In genomic region chr5:175243441-175243840, GRCh38 we compare ENCODE assay signal across 34 cellular contexts.
"Had no signal": no experiment of that assay in that cellular context is flagged by ENCODE, and none has a peak within 500 bp of the region (broad histone marks: within the 10 kb centered on the region; RNA-seq: fewer than 3 reads in every experiment).

No MANE protein-coding gene starts in this region.

- H3K9me3 ChIP-seq: Peyer's patch had no signal

- H3K4me1 Mint-ChIP-seq: activated naive CD4-positive, alpha-beta T cell treated with anti-CD3 and anti-CD28 coated beads, Interleukin-2, amount 10 ng/mL, durations not matched to agents 7 days and 5 days had no signal

- H3K4me3 Mint-ChIP-seq: activated CD4-positive, alpha-beta memory T cell treated with anti-CD3 and anti-CD28 coated beads, Interleukin-2, amount 10 ng/mL, durations not matched to agents 7 days and 5 days; activated CD8-positive, alpha-beta memory T cell treated with anti-CD3 and anti-CD28 coated beads, Interleukin-2, amount 10 ng/mL, durations not matched to agents 7 days and 5 days; activated naive CD4-positive, alpha-beta T cell treated with anti-CD3 and anti-CD28 coated beads, Interleukin-2, amount 10 ng/mL, durations not matched to agents 7 days and 5 days; activated naive CD8-positive, alpha-beta T cell; activated naive CD8-positive, alpha-beta T cell treated with anti-CD3 and anti-CD28 coated beads, Interleukin-2, amount 50 U/mL, for 24 hours; brain had no signal

- ATAC-seq: activated CD8-positive, alpha-beta memory T cell treated with anti-CD3 and anti-CD28 coated beads, Interleukin-2, amount 10 ng/mL, durations not matched to agents 7 days and 5 days; activated naive CD8-positive, alpha-beta T cell treated with anti-CD3 and anti-CD28 coated beads, Interleukin-2, amount 50 U/mL, for 24 hours; PC-3; SK-N-SH treated with all-trans-retinoic acid at 6 μM for 48 hours had no signal

- H3K4me3 ChIP-seq: Peyer's patch, SJSA1 had no signal

- H3K36me3 ChIP-seq: Peyer's patch, SJSA1 had no signal

- H3K27ac Mint-ChIP-seq: activated CD4-positive, alpha-beta memory T cell treated with anti-CD3 and anti-CD28 coated beads, Interleukin-2, amount 10 ng/mL, durations not matched to agents 7 days and 5 days; activated CD8-positive, alpha-beta memory T cell treated with anti-CD3 and anti-CD28 coated beads, Interleukin-2, amount 10 ng/mL, durations not matched to agents 7 days and 5 days; activated naive CD4-positive, alpha-beta T cell treated with anti-CD3 and anti-CD28 coated beads, Interleukin-2, amount 10 ng/mL, durations not matched to agents 7 days and 5 days; activated naive CD8-positive, alpha-beta T cell; activated naive CD8-positive, alpha-beta T cell treated with anti-CD3 and anti-CD28 coated beads, Interleukin-2, amount 50 U/mL, for 24 hours; brain had no signal

- H3K27me3 ChIP-seq: Peyer's patch, SJSA1 had no signal

- DNase-seq: activated CD4-positive, alpha-beta memory T cell treated with anti-CD3 and anti-CD28 coated beads, Interleukin-2, amount 10 ng/mL, durations not matched to agents 7 days and 5 days; activated CD4-positive, alpha-beta T cell treated with anti-CD3 and anti-CD28 coated beads for 1 hour; activated CD4-positive, alpha-beta T cell treated with anti-CD3 and anti-CD28 coated beads for 48 hours; activated CD4-positive, CD25-positive, alpha-beta regulatory T cell; activated CD8-positive, alpha-beta memory T cell treated with anti-CD3 and anti-CD28 coated beads for 24 hours; activated CD8-positive, alpha-beta memory T cell treated with anti-CD3 and anti-CD28 coated beads, Interleukin-2, amount 10 ng/mL, durations not matched to agents 7 days and 5 days; activated CD8-positive, alpha-beta memory T cell treated with anti-CD3 and anti-CD28 coated beads, Interleukin-2, amount 50 U/mL, for 48 hours; activated effector memory CD4-positive, alpha-beta T cell treated with Interleukin-2 at 50 U/mL for 16 hours; activated naive CD4-positive, alpha-beta T cell treated with anti-CD3 and anti-CD28 coated beads, Interleukin-2, amount 10 ng/mL, durations not matched to agents 7 days and 5 days; activated naive CD8-positive, alpha-beta T cell treated with anti-CD3 and anti-CD28 coated beads, Interleukin-2, amount 50 U/mL, for 24 hours; activated T-cell treated with anti-CD3 and anti-CD28 coated beads, Interleukin-2, amount 50 U/mL, for 48 hours; anterior cingulate cortex; caudate nucleus; MM.1S; MV-4-11; NCI-H1092; NCI-H1436 treated with DMSO at 0.1 percent for 48 hours; NCI-H1694 treated with DMSO at 0.1 percent for 48 hours; NCI-H2029; NCI-H345; NCI-H524 treated with DMSO at 0.1 percent for 48 hours; NK-92 treated with Interleukin-12 subunit alpha and Interleukin-12 subunit beta, amount 100 ng/mL, for 24 hours; PC-3; Peyer's patch; RPMI8226; SHP77 treated with DMSO at 0.1 percent for 48 hours; T-helper 1 cell; T-helper 2 cell; T-helper 9 cell had no signal

- H3K4me1 ChIP-seq: Peyer's patch had no signal

- H3K36me3 Mint-ChIP-seq: activated CD8-positive, alpha-beta memory T cell treated with anti-CD3 and anti-CD28 coated beads, Interleukin-2, amount 10 ng/mL, durations not matched to agents 7 days and 5 days; activated naive CD4-positive, alpha-beta T cell treated with anti-CD3 and anti-CD28 coated beads, Interleukin-2, amount 10 ng/mL, durations not matched to agents 7 days and 5 days; activated naive CD8-positive, alpha-beta T cell; brain had no signal

- H3K27ac ChIP-seq: Peyer's patch, SJSA1, VCaP had no signal

- H3K9me3 Mint-ChIP-seq: activated CD4-positive, alpha-beta memory T cell treated with anti-CD3 and anti-CD28 coated beads, Interleukin-2, amount 10 ng/mL, durations not matched to agents 7 days and 5 days; activated naive CD4-positive, alpha-beta T cell treated with anti-CD3 and anti-CD28 coated beads, Interleukin-2, amount 10 ng/mL, durations not matched to agents 7 days and 5 days; activated naive CD8-positive, alpha-beta T cell treated with anti-CD3 and anti-CD28 coated beads, Interleukin-2, amount 50 U/mL, for 24 hours had no signal
